ENCODE assay signal across 10 cellular contexts in genomic region chr4:55355555-55355954, GRCh38.
"Had no signal": no experiment of that assay in that cellular context is flagged by ENCODE, and none has a peak within 500 bp of the region (broad histone marks: within the 10 kb centered on the region; RNA-seq: fewer than 3 reads in every experiment).

No MANE protein-coding gene starts in this region.

- H3K36me3 ChIP-seq: lower lobe of right lung, neural progenitor cell, pancreas, upper lobe of right lung had no signal

- H3K27me3 ChIP-seq: body of pancreas, neural progenitor cell, pancreas, upper lobe of right lung had no signal

- H3K9me3 ChIP-seq: body of pancreas, lower lobe of right lung, pancreas, upper lobe of right lung had no signal

- ATAC-seq: activated naive CD4-positive, alpha-beta T cell treated with anti-CD3 and anti-CD28 coated beads, Interleukin-2, amount 50 U/mL, for 72 hours; body of pancreas; lower lobe of right lung; pancreas; upper lobe of right lung had no signal

- H3K27ac ChIP-seq: body of pancreas, lower lobe of right lung, neural progenitor cell, pancreas, upper lobe of right lung had no signal

- H3K4me1 ChIP-seq: neural progenitor cell, pancreas had no signal

- DNase-seq: amniotic stem cell; body of pancreas; effector memory CD4-positive, alpha-beta T cell; lower lobe of right lung; midbrain; pancreas; stimulated activated CD4-positive, alpha-beta T cell treated with anti-CD3 and anti-CD28 coated beads, Interleukin-4, amount 100 ng/mL, for 24 hours; upper lobe of right lung had no signal

- H3K4me3 ChIP-seq: body of pancreas, lower lobe of right lung, neural progenitor cell, pancreas, upper lobe of right lung had no signal
